Comparison of ENCODE assay signal across 21 cellular contexts in genomic region chr4:86968477-86969015, GRCh38. TPM values are rescaled to one million over a fixed set of nuclear protein-coding genes. Genes with fewer than 3 reads are reported as not detected.
DNase-seq lines count a peak whose midpoint lies in the region; ATAC-seq, FAIRE-seq and TF ChIP-seq lines count a peak whose summit lies in the region.
"Had no signal": no experiment of that assay in that cellular context is flagged by ENCODE, and none has a peak within 500 bp of the region (broad histone marks: within the 10 kb centered on the region; RNA-seq: fewer than 3 reads in every experiment).

No MANE protein-coding gene starts in this region.

- no peak overlapping the region for H3K9ac ChIP-seq in HepG2 (ENCODE audit: insufficient read depth, low read depth, low read length)
- H3K9ac ChIP-seq in astrocyte (ENCODE audit: low read length): no peak overlapping the region
- H3K9ac ChIP-seq in iPS-20b (ENCODE audit: low read depth, low read length): no peak overlapping the region
- H3K9ac ChIP-seq: KMS-11 had no signal

- H3K9me3 ChIP-seq in HepG2 (ENCODE audit: low read length): no peaks in the 10 kb centered on the region
- H3K9me3 ChIP-seq in right lobe of liver: no peaks in the 10 kb centered on the region
- H3K9me3 ChIP-seq in astrocyte (ENCODE audit: insufficient read depth, low read depth, low read length): no peaks in the 10 kb centered on the region
- no peaks in the 10 kb centered on the region for H3K9me3 ChIP-seq in iPS-20b (ENCODE audit: insufficient read depth, low read depth, low read length)
- H3K9me3 ChIP-seq: Caco-2 had no signal

- peaks cover 57% of the 10 kb centered on the region for H3K79me2 ChIP-seq in HepG2 (ENCODE audit: insufficient read depth, low read length)
- no peaks in the 10 kb centered on the region for H3K79me2 ChIP-seq in astrocyte (ENCODE audit: insufficient read depth, low read length)

- BruUV-seq in HepG2 (replicated peaks; lab: Mats Ljungman, UMichigan): no TSS peak

- H3K36me3 Mint-ChIP-seq in astrocyte (ENCODE audit: low read depth, unreplicated experiment): peaks cover 1% of the 10 kb centered on the region

- H2AFZ ChIP-seq in HepG2 (ENCODE audit: low read length): no peak overlapping the region
- no peak overlapping the region for H2AFZ ChIP-seq in astrocyte (ENCODE audit: low read depth, low read length)

- no peak for TF ChIP-seq EP300 in HepG2 (IDR thresholded peaks at IDR 0.05; ENCODE audit: low read depth in 2 of 2, low read length in 2 of 2)
- TF ChIP-seq EP300 in HepG2 (CRISPR knock-in tag; IDR thresholded peaks at IDR 0.05; ENCODE audit: borderline replicate concordance): no peak

- intact Hi-C loops in HepG2 (cut with micrococcal nuclease; ENCODE audit: unreplicated experiment): no loop called here
- intact Hi-C loops in right lobe of liver (cut with DNase I): no loop called here
- intact Hi-C loops in head of caudate nucleus (cut with DNase I): no loop called here

- H3K36me3 ChIP-seq in HepG2 (replicated peaks in 1 of 2; ENCODE audit: control insufficient read depth in 1 of 2, insufficient read depth in 2 of 2, low read length in 2 of 2): no peaks in the 10 kb centered on the region
- no peaks in the 10 kb centered on the region for H3K36me3 ChIP-seq in right lobe of liver
- H3K36me3 ChIP-seq in astrocyte (ENCODE audit: insufficient read depth, low read length): no peaks in the 10 kb centered on the region
- no peaks in the 10 kb centered on the region for H3K36me3 ChIP-seq in iPS-20b (ENCODE audit: insufficient read depth, low read depth, low read length)

- H3K4me3 ChIP-seq in HepG2 (replicated peaks in 1 of 3; ENCODE audit: insufficient read depth in 1 of 3, low read depth in 2 of 3, low read length in 3 of 3): no peak overlapping the region
- no peak overlapping the region for H3K4me3 ChIP-seq in right lobe of liver
- H3K4me3 ChIP-seq in astrocyte (ENCODE audit: insufficient read depth, low read depth, low read length): no peak overlapping the region
- no peak overlapping the region for H3K4me3 ChIP-seq in iPS-20b (ENCODE audit: low read length)

- H3K27ac Mint-ChIP-seq in astrocyte (ENCODE audit: unreplicated experiment): no peak overlapping the region
- H3K27ac Mint-ChIP-seq: B cell; CD4-positive, alpha-beta T cell had no signal

- no peak for DNase-seq in HepG2 (ENCODE audit: low spot score)
- no peak for DNase-seq in right lobe of liver
- DNase-seq in astrocyte (ENCODE audit: low read depth): no peak
- DNase-seq in D721Med (ENCODE audit: insufficient read length, low spot score): no peak
- DNase-seq in head of caudate nucleus: no peak
- no peak for DNase-seq in GM03348 (ENCODE audit: low spot score)
- DNase-seq in effector CD8-positive, alpha-beta T cell (lab: John Stamatoyannopoulos, UW): no peak
- DNase-seq: Caco-2; CD4-positive, alpha-beta T cell; GOT3; NCI-H1048; NCI-H146; NCI-H2029 treated with DMSO at 0.1 percent for 48 hours; NK-92 treated with Interleukin-12 subunit alpha and Interleukin-12 subunit beta, amount 100 ng/mL, for 24 hours; Right ventricle myocardium superior had no signal

- H3K27me3 Mint-ChIP-seq in astrocyte (ENCODE audit: low read depth, unreplicated experiment): no peaks in the 10 kb centered on the region
- H3K27me3 Mint-ChIP-seq: B cell; CD4-positive, alpha-beta T cell had no signal

- H3K4me3 Mint-ChIP-seq in astrocyte (ENCODE audit: unreplicated experiment): no peak overlapping the region
- H3K4me3 Mint-ChIP-seq: B cell; CD4-positive, alpha-beta T cell had no signal

- POLR2A ChIA-PET in HepG2 (lab: Yijun Ruan, JAX): no interaction called here

- TF ChIP-seq CTCF in HepG2 (CRISPR knock-in tag; IDR thresholded peaks at IDR 0.05): no peak
- no peak for TF ChIP-seq CTCF in right lobe of liver (IDR thresholded peaks at IDR 0.05)
- no peak for TF ChIP-seq CTCF in astrocyte (IDR thresholded peaks at IDR 0.05; ENCODE audit: insufficient read depth, low read depth, low read length)
- no peak for TF ChIP-seq CTCF in D721Med (IDR thresholded peaks at IDR 0.05; ENCODE audit: insufficient read depth, missing control alignments)

- H3K4me1 Mint-ChIP-seq in astrocyte (ENCODE audit: low read depth, unreplicated experiment): peaks cover 16% of the 10 kb centered on the region

- TF ChIP-seq POLR2A in HepG2 (IDR thresholded peaks at IDR 0.05; ENCODE audit: insufficient read depth in 1 of 2, low read depth in 2 of 2, low read length in 2 of 2) (no peak), right lobe of liver (IDR thresholded peaks at IDR 0.05) (no peak)

- H3K4me1 ChIP-seq in HepG2 (ENCODE audit: insufficient read depth, low read length) (peaks cover 48% of the 10 kb centered on the region), right lobe of liver (peaks cover 0 to 28% (median 6%) of the 10 kb centered on the region in 4 donors), astrocyte (ENCODE audit: insufficient read depth, low read length) (no peaks in the 10 kb centered on the region), iPS-20b (ENCODE audit: insufficient read depth, low read length) (peaks cover 47% of the 10 kb centered on the region)

- H3K27me3 ChIP-seq in HepG2 (ENCODE audit: control insufficient read depth in 1 of 2, insufficient read depth in 2 of 2, low read length in 2 of 2) (no peaks in the 10 kb centered on the region), right lobe of liver (no peaks in the 10 kb centered on the region), astrocyte (ENCODE audit: insufficient read depth, low read length) (no peaks in the 10 kb centered on the region), iPS-20b (ENCODE audit: insufficient read depth, low read length) (no peaks in the 10 kb centered on the region)

- 95% methylated on average over 3 of the region's 3 CpGs for WGBS in HepG2 (ENCODE audit: low lambda C conversion rate)
- 63% methylated on average over 3 of the region's 3 CpGs for WGBS in right lobe of liver (ENCODE audit: insufficient coverage, low coverage, low lambda C conversion rate, missing lambda C conversion rate)

- no peaks in the 10 kb centered on the region for H3K9me3 Mint-ChIP-seq in astrocyte (ENCODE audit: unreplicated experiment)
- H3K9me3 Mint-ChIP-seq: CD4-positive, alpha-beta T cell had no signal

- in situ Hi-C loops in HepG2 (cut with HindIII; ENCODE audit: extremely low pct_ligation_motif_present, low pct_unique_long_range_greater_than_20kb): no loop called here

- CTCF ChIA-PET in HepG2 (lab: Yijun Ruan, JAX; ENCODE audit: low intra/inter-chr PET ratio, low total read pairs): no interaction called here

- FAIRE-seq in HepG2 (lab: Jason Lieb, UNC) (no peak), astrocyte (lab: Jason Lieb, UNC) (no peak), D721Med (lab: Jason Lieb, UNC) (no peak)
- FAIRE-seq: GM12892, RCC 7860 had no signal

- H3K4me2 ChIP-seq in HepG2 (ENCODE audit: low read depth, low read length) (no peak overlapping the region), astrocyte (ENCODE audit: low read length) (peak overlapping the region; percentile 28)
- H3K4me2 ChIP-seq: KMS-11 had no signal

- no peak for TF ChIP-seq RAD21 in HepG2 (CRISPR knock-in tag; IDR thresholded peaks at IDR 0.05)

- ATAC-seq in HepG2 (no peak), right lobe of liver (no peak)

- H3K27ac ChIP-seq in HepG2 (ENCODE audit: extremely low read length, insufficient read depth, low read length): no peak overlapping the region
- no peak overlapping the region for H3K27ac ChIP-seq in right lobe of liver
- no peak overlapping the region for H3K27ac ChIP-seq in astrocyte (ENCODE audit: low read depth, low read length)
- peak overlapping the region; percentile 35 for H3K27ac ChIP-seq in iPS-20b (ENCODE audit: low read length)
- H3K27ac ChIP-seq: 22Rv1, KMS-11 had no signal

- H4K20me1 ChIP-seq in HepG2 (ENCODE audit: insufficient read depth, low read length): no peaks in the 10 kb centered on the region
- H4K20me1 ChIP-seq in astrocyte (ENCODE audit: insufficient read depth, low read length): no peaks in the 10 kb centered on the region

TF ChIP-seq in HepG2, 621 proteins besides CTCF, POLR2A, EP300 and RAD21 (continues in another document):
- TF ChIP-seq MNT (IDR thresholded peaks at IDR 0.05): peak; percentile 44

RNA-seq across cellular contexts. Expression of gene AFF1, which starts 33.7 kb away (rescaled TPM):
- total RNA-seq in HepG2 (2016; rRNA removed; fragmentation: Illumina TruSeq; extraction: Trizol) (15.9 and 19.6 TPM in 2 replicates), right lobe of liver (10 to 100 TPM; 23.8 to 39.6 (median 34.9) TPM), astrocyte (55.3 and 58.2 TPM in 2 replicates)
- total RNA-seq in HepG2 (2016; cell fraction: cytosol; rRNA removed; fragmentation: Illumina TruSeq; extraction: Trizol; ENCODE audit: low read depth): 65.4 and 76.1 TPM in 2 replicates
- 14.5 and 14.6 TPM in 2 replicates for total RNA-seq in HepG2 (2016; cell fraction: insoluble cytoplasmic fraction; rRNA removed; fragmentation: Illumina TruSeq; extraction: Trizol)
- 51.6 and 53.5 TPM in 2 replicates for total RNA-seq in HepG2 (2016; cell fraction: membrane; rRNA removed; fragmentation: Illumina TruSeq; extraction: Trizol)
- total RNA-seq in HepG2 (2016; cell fraction: nucleus; rRNA removed; fragmentation: Illumina TruSeq; extraction: Trizol): 25.2 and 33.9 TPM in 2 replicates
- 13.8 and 15.5 TPM in 2 replicates for polyA plus RNA-seq in HepG2 (2011; rRNA removed)
- 7.7 and 8.8 TPM in 2 replicates for polyA plus RNA-seq in HepG2 (2011; cell fraction: cytosol; rRNA removed)
- polyA plus RNA-seq in HepG2 (2011; cell fraction: nucleus; rRNA removed): 33.4 and 42.0 TPM in 2 replicates
- polyA plus RNA-seq in HepG2 (2012): 13.2 and 14.7 TPM in 2 replicates
- 1.8 TPM in 2 replicates for polyA plus RNA-seq in HepG2 (2016; cell fraction: cytosol; fragmentation: Illumina TruSeq; extraction: Trizol; ENCODE audit: low read depth)
- 10.9 and 12.7 TPM in 2 replicates for polyA plus RNA-seq in HepG2 (2016; cell fraction: insoluble cytoplasmic fraction; fragmentation: Illumina TruSeq; extraction: Trizol; ENCODE audit: low read depth)
- 1.7 and 2.9 TPM in 2 replicates for polyA plus RNA-seq in HepG2 (2016; cell fraction: membrane; fragmentation: Illumina TruSeq; extraction: Trizol; ENCODE audit: low read depth)
- 16.5 and 19.7 TPM in 2 replicates for polyA plus RNA-seq in HepG2 (2016; cell fraction: nucleus; fragmentation: Illumina TruSeq; extraction: Trizol; ENCODE audit: insufficient read depth, low read depth)
- 65.4 and 78.4 TPM in 2 replicates for polyA minus RNA-seq in HepG2 (2011; rRNA and poly(A)+ RNA removed; ENCODE audit: low replicate concordance)
- 32.3 and 37.4 TPM in 2 replicates for polyA minus RNA-seq in HepG2 (2011; cell fraction: cytosol; rRNA and poly(A)+ RNA removed)
- polyA minus RNA-seq in HepG2 (2011; cell fraction: nucleus; rRNA and poly(A)+ RNA removed): 92.7 and 94.2 TPM in 2 replicates
